Comparison of ENCODE assay signal across 1 cellular context in genomic region chr12:93857279-93857894, GRCh38.
TF ChIP-seq lines count a peak whose summit lies in the region.

No MANE protein-coding gene starts in this region.

TF ChIP-seq in GM23338, 12 proteins besides CTCF, POLR2A, EP300 and RAD21 (continued from another document):
- TF ChIP-seq, protein P1, sequence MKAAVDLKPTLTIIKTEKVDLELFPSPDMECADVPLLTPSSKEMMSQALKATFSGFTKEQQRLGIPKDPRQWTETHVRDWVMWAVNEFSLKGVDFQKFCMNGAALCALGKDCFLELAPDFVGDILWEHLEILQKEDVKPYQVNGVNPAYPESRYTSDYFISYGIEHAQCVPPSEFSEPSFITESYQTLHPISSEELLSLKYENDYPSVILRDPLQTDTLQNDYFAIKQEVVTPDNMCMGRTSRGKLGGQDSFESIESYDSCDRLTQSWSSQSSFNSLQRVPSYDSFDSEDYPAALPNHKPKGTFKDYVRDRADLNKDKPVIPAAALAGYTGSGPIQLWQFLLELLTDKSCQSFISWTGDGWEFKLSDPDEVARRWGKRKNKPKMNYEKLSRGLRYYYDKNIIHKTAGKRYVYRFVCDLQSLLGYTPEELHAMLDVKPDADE (IDR thresholded peaks at IDR 0.05), result no peak
- no peak for TF ChIP-seq NANOG (IDR thresholded peaks at IDR 0.05; ENCODE audit: borderline replicate concordance)
- no peak for TF ChIP-seq STAT1 (IDR thresholded peaks at IDR 0.05; ENCODE audit: unreplicated experiment)
- TF ChIP-seq ZNF462 (CRISPR knock-in tag; IDR thresholded peaks at IDR 0.05), result no peak
